In genomic region chr1:44030606-44031050, GRCh38 we compare ENCODE assay signal across 8 cellular contexts. TPM values are rescaled to one million over a fixed set of nuclear protein-coding genes. Genes with fewer than 3 reads are reported as not detected.
DNase-seq lines count a peak whose midpoint lies in the region; ATAC-seq, FAIRE-seq and TF ChIP-seq lines count a peak whose summit lies in the region.

No MANE protein-coding gene starts in this region.

- ATAC-seq in HG02973 (IDR thresholded peaks at IDR 0.05; ENCODE audit: unreplicated experiment) (peak; percentile 20), body of pancreas (peak; percentile 20)

- no peaks in the 10 kb centered on the region for H3K9me2 ChIP-seq in OCI-LY1 (ENCODE audit: low read depth, low read length)

- H2AFZ ChIP-seq in OCI-LY1 (ENCODE audit: low read length): no peak overlapping the region

- peak overlapping the region; percentile 69 for H3K4me3 ChIP-seq in OCI-LY1 (ENCODE audit: low read depth, low read length, poor library complexity, severe bottlenecking)
- peak overlapping the region; percentile 45 to 72 for H3K4me3 ChIP-seq in body of pancreas
- H3K4me3 ChIP-seq in small intestine (ENCODE audit: low read depth in 1 of 2, low read length in 2 of 2): peak overlapping the region; percentile 80 to 84

- no peaks in the 10 kb centered on the region for H3K27me3 ChIP-seq in OCI-LY1 (ENCODE audit: insufficient read depth, low read length)
- no peaks in the 10 kb centered on the region for H3K27me3 ChIP-seq in body of pancreas
- H3K27me3 ChIP-seq in small intestine (ENCODE audit: control insufficient read depth in 2 of 2, insufficient read depth in 2 of 2, low read length in 2 of 2): no peaks in the 10 kb centered on the region

- peaks cover 23% of the 10 kb centered on the region for H3K4me1 ChIP-seq in OCI-LY1 (ENCODE audit: insufficient read depth, low read length, severe bottlenecking)
- peaks cover 31% of the 10 kb centered on the region for H3K4me1 ChIP-seq in body of pancreas
- peaks cover 6 to 9% of the 10 kb centered on the region in 2 donors for H3K4me1 ChIP-seq in small intestine (ENCODE audit: control insufficient read depth in 2 of 2, insufficient read depth in 1 of 2, low read depth in 1 of 2, low read length in 1 of 2)

- DNase-seq in AG08396 (ENCODE audit: low spot score) (peak; percentile 53), body of pancreas (peak in 2 of 4 donors; percentile 48 to 52), iPS-NIHi11 (ENCODE audit: low spot score) (peak; percentile 64), small intestine (no peak), NCI-H2107 (lab: John Stamatoyannopoulos, UW) (no peak)

- TF ChIP-seq CTCF in GM12872 (IDR thresholded peaks at IDR 0.05; ENCODE audit: insufficient read depth, low read depth, low read length) (peak; percentile 38), OCI-LY1 (IDR thresholded peaks at IDR 0.05; ENCODE audit: low read length) (peak; percentile 42), body of pancreas (IDR thresholded peaks at IDR 0.05) (peak in 1 of 7 experiments; percentile 9)

- no peaks in the 10 kb centered on the region for H3F3A ChIP-seq in OCI-LY1 (ENCODE audit: insufficient read depth, low read length)

- no peak for TF ChIP-seq POLR2A in body of pancreas (IDR thresholded peaks at IDR 0.05)

- peak overlapping the region; percentile 99 for H3K4me2 ChIP-seq in OCI-LY1 (ENCODE audit: low read length)

- H3K9ac ChIP-seq in OCI-LY1 (ENCODE audit: low read length): peak overlapping the region; percentile 66

- H3K27ac ChIP-seq in OCI-LY1 (ENCODE audit: low read depth, low read length, poor library complexity, severe bottlenecking): no peak overlapping the region
- H3K27ac ChIP-seq in body of pancreas: peak overlapping the region; percentile 57 to 91 (median 83)
- H3K27ac ChIP-seq in small intestine (ENCODE audit: low read depth in 1 of 2, low read length in 1 of 2): peak overlapping the region; percentile 85 to 92

- intact Hi-C loops in body of pancreas (cut with DNase I): no loop called here

- 0% methylated on average over 45 of the region's 47 CpGs; no CpG with 5 or more reads in 1 of the 2 donors for WGBS in body of pancreas, 2 donors
- 0% methylated on average over 9 to 47 of the region's 47 CpGs for WGBS in small intestine, 3 donors

- no peak for FAIRE-seq in small intestine (lab: Jason Lieb, UNC)

- no peaks in the 10 kb centered on the region for H3K79me2 ChIP-seq in OCI-LY1 (ENCODE audit: insufficient read depth, low read length)

- H3K9me3 ChIP-seq in OCI-LY1 (ENCODE audit: low read length): no peaks in the 10 kb centered on the region
- H3K9me3 ChIP-seq in body of pancreas: no peaks in the 10 kb centered on the region
- H3K9me3 ChIP-seq in small intestine (ENCODE audit: control insufficient read depth, low read depth): no peaks in the 10 kb centered on the region

- H3K36me3 ChIP-seq in OCI-LY1 (ENCODE audit: insufficient read depth, low read length) (no peaks in the 10 kb centered on the region), body of pancreas (replicated peaks in 1 of 2; ENCODE audit: insufficient read depth in 1 of 2, low read depth in 2 of 2) (no peaks in the 10 kb centered on the region), small intestine (ENCODE audit: control insufficient read depth in 2 of 2, insufficient read depth in 2 of 2, low read length in 2 of 2) (no peaks in the 10 kb centered on the region)

- H4K20me1 ChIP-seq in OCI-LY1 (ENCODE audit: insufficient read depth, low read length): no peaks in the 10 kb centered on the region

RNA-seq across cellular contexts. Expression of gene SLC6A9, which starts 0.6 kb away (rescaled TPM):
- 1 to 10 TPM; 2.3 to 4.6 TPM for total RNA-seq in body of pancreas
- polyA plus RNA-seq in small intestine: 10 to 100 TPM in 1 of 3 donors, 1 to 10 TPM in 1, under 1 TPM in 1; 0.81 to 15.7 (median 1.6) TPM

RNA-seq across cellular contexts. Expression of gene CCDC24, which starts 39.2 kb away (rescaled TPM):
- 10 to 100 TPM in 1 of 2 donors, 1 to 10 TPM in 1; 6.7 to 21.1 TPM for total RNA-seq in body of pancreas
- polyA plus RNA-seq in small intestine: 10 to 100 TPM in 2 of 3 donors, 1 to 10 TPM in 1; 5.8 to 35.1 (median 20.4) TPM

RNA-seq across cellular contexts. Expression of gene B4GALT2, which starts 51.6 kb away (rescaled TPM):
- total RNA-seq in body of pancreas: 10 to 100 TPM; 18.2 to 29.3 TPM
- polyA plus RNA-seq in small intestine: 10 to 100 TPM in 2 of 3 donors, 1 to 10 TPM in 1; 8.9 to 31.8 (median 20.0) TPM

RNA-seq across cellular contexts. Expression of gene ATP6V0B, which starts 55.9 kb away (rescaled TPM):
- total RNA-seq in body of pancreas: 100 to 1,000 TPM in 1 of 2 donors, 10 to 100 TPM in 1; 73.5 to 103 TPM
- 100 to 1,000 TPM; 104 to 245 (median 201) TPM for polyA plus RNA-seq in small intestine

Comparison
In these comparisons a context has a peak if more than half of its experiments do, and no peak if none do; other contexts are left out.
1. DNase-seq: peak in AG08396 (single experiment) and iPS-NIHi11 (single experiment); none in small intestine (single experiment) and NCI-H2107 (single experiment).
2. Peak in every context shown above with its lines, with median percentiles within 50 percentile points of each other: H3K4me3 ChIP-seq.